ENCODE assay signal across 1 cellular context in the genomic region with DNA sequence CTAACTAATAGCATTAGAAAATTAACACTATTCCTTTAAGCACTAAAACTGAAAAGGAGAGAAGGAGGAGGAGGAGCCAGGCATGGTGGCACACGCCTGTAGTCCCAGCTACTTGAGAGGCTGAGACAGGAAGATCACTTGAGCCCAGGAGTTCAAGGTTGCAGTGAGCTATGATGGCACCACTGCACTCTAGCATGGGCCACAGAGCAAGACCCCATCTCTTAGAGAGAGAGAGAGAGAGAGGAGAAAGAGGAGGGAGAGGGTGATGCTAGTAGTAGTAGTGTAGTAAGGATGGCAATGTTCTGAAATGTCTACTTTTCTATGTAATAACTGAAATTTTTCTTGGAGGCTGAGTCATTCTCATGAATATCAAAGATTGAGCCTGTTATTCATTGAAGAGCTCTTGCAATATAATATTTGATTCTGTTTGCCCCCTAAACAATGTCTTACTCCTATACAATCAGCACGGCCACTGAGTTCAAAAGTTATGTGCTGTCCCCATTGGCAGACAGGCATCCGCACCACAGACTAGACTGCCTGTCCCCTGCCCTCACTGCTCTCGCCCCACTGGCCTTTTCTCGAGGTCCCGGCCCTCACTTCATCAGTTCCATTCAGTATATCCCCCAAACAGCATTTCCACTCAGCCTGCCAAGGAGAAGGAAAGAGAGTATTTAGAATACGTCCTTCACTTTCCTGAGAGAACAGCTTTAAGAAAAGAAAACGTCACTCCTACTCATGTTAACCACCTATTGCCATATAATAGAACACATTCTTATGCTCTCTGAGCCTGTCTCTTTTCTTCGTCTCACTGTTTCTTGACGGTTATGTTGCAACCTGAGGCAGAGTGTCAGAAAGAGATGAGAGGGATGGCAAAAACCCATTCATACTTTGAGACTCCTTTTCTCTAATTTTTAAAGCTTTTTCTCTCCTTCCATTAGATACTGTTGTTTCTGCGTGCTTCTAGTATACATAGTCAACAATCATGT.
TF ChIP-seq lines count a peak whose summit lies in the region.

No MANE protein-coding gene starts in this region.

TF ChIP-seq in H1, 55 proteins besides CTCF, POLR2A, EP300 and RAD21:
- no peak for TF ChIP-seq CREB1 (IDR thresholded peaks at IDR 0.05)
TF ChIP-seq in H1: peak in this region for 0.
